In the genomic region with DNA sequence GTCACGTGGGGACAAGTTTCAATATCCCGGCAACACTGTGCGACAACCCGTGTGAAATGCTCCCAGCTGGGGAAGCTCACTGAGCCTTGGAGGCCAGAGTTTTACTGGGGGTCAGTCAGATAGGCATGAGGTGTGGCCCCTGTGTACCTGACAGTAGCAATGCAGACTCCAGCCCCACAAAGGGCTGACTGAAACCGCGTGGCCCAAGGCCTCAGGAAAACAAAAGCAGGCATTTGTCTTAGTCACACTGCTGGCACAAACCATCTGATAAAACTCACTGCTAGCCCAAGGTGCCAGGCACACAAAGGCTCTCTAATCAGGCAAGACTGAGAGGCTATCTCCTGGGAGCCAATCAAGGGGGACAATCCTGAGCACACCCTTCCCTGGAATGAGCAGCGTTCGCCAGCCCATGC, we compare ENCODE assay signal across 1 cellular context.
TF ChIP-seq lines count a peak whose summit lies in the region.

No MANE protein-coding gene starts in this region.

TF ChIP-seq in SK-N-SH treated with all-trans-retinoic acid at 6 μM for 48 hours, 23 proteins besides CTCF, POLR2A, EP300 and RAD21 (continued from another document):
- TF ChIP-seq, protein P1, sequence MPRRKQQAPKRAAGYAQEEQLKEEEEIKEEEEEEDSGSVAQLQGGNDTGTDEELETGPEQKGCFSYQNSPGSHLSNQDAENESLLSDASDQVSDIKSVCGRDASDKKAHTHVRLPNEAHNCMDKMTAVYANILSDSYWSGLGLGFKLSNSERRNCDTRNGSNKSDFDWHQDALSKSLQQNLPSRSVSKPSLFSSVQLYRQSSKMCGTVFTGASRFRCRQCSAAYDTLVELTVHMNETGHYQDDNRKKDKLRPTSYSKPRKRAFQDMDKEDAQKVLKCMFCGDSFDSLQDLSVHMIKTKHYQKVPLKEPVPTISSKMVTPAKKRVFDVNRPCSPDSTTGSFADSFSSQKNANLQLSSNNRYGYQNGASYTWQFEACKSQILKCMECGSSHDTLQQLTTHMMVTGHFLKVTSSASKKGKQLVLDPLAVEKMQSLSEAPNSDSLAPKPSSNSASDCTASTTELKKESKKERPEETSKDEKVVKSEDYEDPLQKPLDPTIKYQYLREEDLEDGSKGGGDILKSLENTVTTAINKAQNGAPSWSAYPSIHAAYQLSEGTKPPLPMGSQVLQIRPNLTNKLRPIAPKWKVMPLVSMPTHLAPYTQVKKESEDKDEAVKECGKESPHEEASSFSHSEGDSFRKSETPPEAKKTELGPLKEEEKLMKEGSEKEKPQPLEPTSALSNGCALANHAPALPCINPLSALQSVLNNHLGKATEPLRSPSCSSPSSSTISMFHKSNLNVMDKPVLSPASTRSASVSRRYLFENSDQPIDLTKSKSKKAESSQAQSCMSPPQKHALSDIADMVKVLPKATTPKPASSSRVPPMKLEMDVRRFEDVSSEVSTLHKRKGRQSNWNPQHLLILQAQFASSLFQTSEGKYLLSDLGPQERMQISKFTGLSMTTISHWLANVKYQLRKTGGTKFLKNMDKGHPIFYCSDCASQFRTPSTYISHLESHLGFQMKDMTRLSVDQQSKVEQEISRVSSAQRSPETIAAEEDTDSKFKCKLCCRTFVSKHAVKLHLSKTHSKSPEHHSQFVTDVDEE (CRISPR knock-in tag; IDR thresholded peaks at IDR 0.05), result no peak
- no peak for TF ChIP-seq CSDC2 (CRISPR knock-in tag; IDR thresholded peaks at IDR 0.05)
- TF ChIP-seq, protein P2, sequence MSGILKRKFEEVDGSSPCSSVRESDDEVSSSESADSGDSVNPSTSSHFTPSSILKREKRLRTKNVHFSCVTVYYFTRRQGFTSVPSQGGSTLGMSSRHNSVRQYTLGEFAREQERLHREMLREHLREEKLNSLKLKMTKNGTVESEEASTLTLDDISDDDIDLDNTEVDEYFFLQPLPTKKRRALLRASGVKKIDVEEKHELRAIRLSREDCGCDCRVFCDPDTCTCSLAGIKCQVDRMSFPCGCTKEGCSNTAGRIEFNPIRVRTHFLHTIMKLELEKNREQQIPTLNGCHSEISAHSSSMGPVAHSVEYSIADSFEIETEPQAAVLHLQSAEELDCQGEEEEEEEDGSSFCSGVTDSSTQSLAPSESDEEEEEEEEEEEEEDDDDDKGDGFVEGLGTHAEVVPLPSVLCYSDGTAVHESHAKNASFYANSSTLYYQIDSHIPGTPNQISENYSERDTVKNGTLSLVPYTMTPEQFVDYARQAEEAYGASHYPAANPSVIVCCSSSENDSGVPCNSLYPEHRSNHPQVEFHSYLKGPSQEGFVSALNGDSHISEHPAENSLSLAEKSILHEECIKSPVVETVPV (CRISPR knock-in tag; IDR thresholded peaks at IDR 0.05), result no peak
- TF ChIP-seq ZFP3 (CRISPR knock-in tag; IDR thresholded peaks at IDR 0.05), result no peak
- no peak for TF ChIP-seq PPARA (CRISPR knock-in tag; IDR thresholded peaks at IDR 0.05; ENCODE audit: borderline replicate concordance)
- TF ChIP-seq ZFP30 (CRISPR knock-in tag; IDR thresholded peaks at IDR 0.05), result no peak
- no peak for TF ChIP-seq TOX (CRISPR knock-in tag; IDR thresholded peaks at IDR 0.05; ENCODE audit: borderline replicate concordance)
- TF ChIP-seq ARNTL (CRISPR knock-in tag; IDR thresholded peaks at IDR 0.05; ENCODE audit: borderline replicate concordance, low read depth), result no peak
- no peak for TF ChIP-seq SNAI2 (CRISPR knock-in tag; IDR thresholded peaks at IDR 0.05)
